8 cellular contexts compared by ENCODE assay signal in genomic region chr1:192506741-192507155, GRCh38.
A peak's percentile ranks its signal among the peaks of the same experiment; 100 is the strongest.
DNase-seq lines count a peak whose midpoint lies in the region; ATAC-seq, FAIRE-seq and TF ChIP-seq lines count a peak whose summit lies in the region.

No MANE protein-coding gene starts in this region.

- H3K9me3 ChIP-seq in stomach = no peaks in the 10 kb centered on the region

- no peak for FAIRE-seq in RCC 7860 (lab: Jason Lieb, UNC)

- intact Hi-C loops in activated CD4-positive, alpha-beta memory T cell treated with anti-CD3 and anti-CD28 coated beads for 36 hours (cut with micrococcal nuclease) = loop anchor here (2.0 kb wide), 1 partner anchor 68 kb away; the partner anchor contains the start of gene RGS1
- intact Hi-C loops in natural killer cell (cut with micrococcal nuclease) = no loop called here
- intact Hi-C loops in stomach (cut with DNase I; ENCODE audit: low total_unique reads) = no loop called here

- POLR2A ChIA-PET in activated CD4-positive, alpha-beta memory T cell treated with anti-CD3 and anti-CD28 coated beads for 36 hours (lab: Charles Lee) = no interaction called here

- no peak for TF ChIP-seq POLR2A in stomach (IDR thresholded peaks at IDR 0.05)

- TF ChIP-seq EP300 in stomach (IDR thresholded peaks at IDR 0.05) = no peak

- TF ChIP-seq CTCF in natural killer cell (IDR thresholded peaks at IDR 0.05) = peak; percentile 16
- TF ChIP-seq CTCF in stomach (IDR thresholded peaks at IDR 0.05) = peak in 1 of 7 experiments; percentile 7

- CTCF ChIA-PET in activated CD4-positive, alpha-beta memory T cell treated with anti-CD3 and anti-CD28 coated beads for 36 hours (lab: Charles Lee) = interaction anchor here (0.6 to 1.4 kb wide), 7 partner anchors 29 to 104 kb away, joined by 3 to 7 read pairs (median 4); no protein-coding TSS in a partner anchor

- ATAC-seq in GM21381 (IDR thresholded peaks at IDR 0.05; ENCODE audit: unreplicated experiment) (peak; percentile 98), HG03457 (IDR thresholded peaks at IDR 0.05; ENCODE audit: unreplicated experiment) (peak; percentile 96), natural killer cell (peak in 1 of 3 donors; percentile 58)

- H3K36me3 Mint-ChIP-seq in activated CD4-positive, alpha-beta memory T cell treated with anti-CD3 and anti-CD28 coated beads for 36 hours = no peaks in the 10 kb centered on the region
- no peaks in the 10 kb centered on the region for H3K36me3 Mint-ChIP-seq in natural killer cell

- H3K27me3 Mint-ChIP-seq in activated CD4-positive, alpha-beta memory T cell treated with anti-CD3 and anti-CD28 coated beads for 36 hours = no peaks in the 10 kb centered on the region
- H3K27me3 Mint-ChIP-seq in natural killer cell (ENCODE audit: low read depth in 2 of 2) = peaks cover 0 to 3% of the 10 kb centered on the region in 2 donors

- no peaks in the 10 kb centered on the region for H3K27me3 ChIP-seq in stomach

- 16 to 52% (median 48%) methylated on average over 2 of the region's 2 CpGs for WGBS in stomach, 5 donors

- DNase-seq in DMS 273 (lab: John Stamatoyannopoulos, UW; ENCODE audit: unreplicated experiment) (peak; percentile 6), DMS 273 treated with DMSO at 0.1 percent for 48 hours (lab: John Stamatoyannopoulos, UW) (no peak), natural killer cell (no peak), RCC 7860 (ENCODE audit: low spot score) (no peak), stomach (no peak)
- DNase-seq in activated CD4-positive, alpha-beta memory T cell treated with anti-CD3 and anti-CD28 coated beads for 36 hours = peak; percentile 23

- H3K4me1 Mint-ChIP-seq in activated CD4-positive, alpha-beta memory T cell treated with anti-CD3 and anti-CD28 coated beads for 36 hours (ENCODE audit: low read depth) = no peaks in the 10 kb centered on the region
- H3K4me1 Mint-ChIP-seq in natural killer cell = no peaks in the 10 kb centered on the region

- no peaks in the 10 kb centered on the region for H3K36me3 ChIP-seq in stomach

- H3K4me1 ChIP-seq in stomach = no peaks in the 10 kb centered on the region

- H3K4me3 ChIP-seq in stomach = no peak overlapping the region

- H3K4me3 Mint-ChIP-seq in activated CD4-positive, alpha-beta memory T cell treated with anti-CD3 and anti-CD28 coated beads for 36 hours = no peak overlapping the region
- H3K4me3 Mint-ChIP-seq in natural killer cell = no peak overlapping the region

- no peaks in the 10 kb centered on the region for H3K9me3 Mint-ChIP-seq in activated CD4-positive, alpha-beta memory T cell treated with anti-CD3 and anti-CD28 coated beads for 36 hours
- no peaks in the 10 kb centered on the region for H3K9me3 Mint-ChIP-seq in natural killer cell

- H3K27ac Mint-ChIP-seq in activated CD4-positive, alpha-beta memory T cell treated with anti-CD3 and anti-CD28 coated beads for 36 hours = no peak overlapping the region
- no peak overlapping the region for H3K27ac Mint-ChIP-seq in natural killer cell

- H3K27ac ChIP-seq in stomach = no peak overlapping the region

Comparison
In these comparisons a context has a peak if more than half of its experiments do, and no peak if none do; other contexts are left out.
1. DNase-seq: peak in DMS 273 (single experiment) and activated CD4-positive, alpha-beta memory T cell treated with anti-CD3 and anti-CD28 coated beads for 36 hours (single experiment); none in DMS 273 treated with DMSO at 0.1 percent for 48 hours (single experiment), natural killer cell (single experiment), RCC 7860 (single experiment) and stomach (single experiment).